8 cellular contexts compared by ENCODE assay signal in the genomic region with DNA sequence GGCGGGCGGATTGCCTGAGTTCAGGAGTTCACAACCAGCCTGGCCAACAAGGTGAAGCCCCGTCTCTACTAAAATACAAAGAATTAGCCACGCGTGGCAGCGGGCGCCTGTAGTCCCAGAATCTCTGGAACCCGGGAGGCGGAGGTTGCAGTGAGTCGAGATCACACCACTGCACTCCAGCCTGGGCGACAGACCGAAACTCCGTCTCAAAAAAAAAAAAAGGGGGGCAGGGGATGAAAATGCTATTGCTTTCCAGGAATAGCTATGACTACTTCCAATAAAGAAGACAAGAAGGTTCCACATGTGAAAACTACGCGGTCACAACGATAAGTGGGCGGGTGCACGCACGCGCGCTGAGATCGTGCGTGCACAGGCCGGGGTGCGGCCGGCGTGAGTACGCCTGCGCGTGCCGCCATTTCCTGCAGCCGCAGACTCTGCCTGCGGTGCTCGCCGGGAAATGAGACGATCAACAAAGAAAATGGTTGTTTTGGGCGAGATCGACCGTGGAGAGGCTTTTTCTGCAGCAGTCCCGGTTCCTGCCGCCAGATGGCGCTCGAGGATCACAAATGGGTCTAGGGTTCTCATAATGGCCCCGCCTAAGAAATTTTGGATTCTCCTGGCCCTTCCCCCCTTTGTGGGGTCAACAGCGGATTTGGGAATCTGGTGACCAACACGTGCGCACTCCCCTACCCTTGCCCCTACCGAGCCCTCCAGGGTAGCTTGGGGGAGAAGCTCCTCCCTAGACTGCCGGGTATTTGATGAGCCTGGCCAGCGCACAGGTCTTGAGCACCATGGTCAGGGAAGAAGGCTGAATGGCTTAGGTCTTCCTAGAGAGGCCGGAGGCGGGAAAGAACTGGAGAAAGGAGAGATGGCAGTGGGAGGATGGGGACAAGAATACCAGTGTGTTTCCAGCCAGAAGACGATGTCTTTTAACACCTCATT. TPM values are rescaled to one million over a fixed set of nuclear protein-coding genes. Genes with fewer than 3 reads are reported as not detected.
DNase-seq lines count a peak whose midpoint lies in the region; ATAC-seq and TF ChIP-seq lines count a peak whose summit lies in the region.

No MANE protein-coding gene starts in this region.

- H3K36me3 Mint-ChIP-seq in IgD-negative memory B cell = no peaks in the 10 kb centered on the region

- TF ChIP-seq POLR2A in erythroblast (IDR thresholded peaks at IDR 0.05; ENCODE audit: low read length) = no peak

- peaks cover 8% of the 10 kb centered on the region for H3K4me1 ChIP-seq in OCI-LY7 (ENCODE audit: insufficient read depth, low read length, poor library complexity, severe bottlenecking)

- H3K79me2 ChIP-seq in OCI-LY7 (ENCODE audit: insufficient read depth, low read depth, low read length) = no peaks in the 10 kb centered on the region

- H4K20me1 ChIP-seq in OCI-LY7 (ENCODE audit: insufficient read depth, low read length) = no peaks in the 10 kb centered on the region

- H3K9me2 ChIP-seq in OCI-LY7 (ENCODE audit: insufficient read depth, low read length) = no peaks in the 10 kb centered on the region

- no peaks in the 10 kb centered on the region for H3K9me3 ChIP-seq in OCI-LY7 (ENCODE audit: low read length)

- DNase-seq in DMS 273 (lab: John Stamatoyannopoulos, UW; ENCODE audit: unreplicated experiment) = peak; percentile 97
- peak; percentile 86 for DNase-seq in OCI-LY7 (ENCODE audit: low spot score)
- DNase-seq in activated T-cell treated with anti-CD3 and anti-CD28 coated beads for 48 hours (ENCODE audit: low read depth) = peak; percentile 82
- peak; percentile 89 to 91 for DNase-seq in erythroblast (lab: John Stamatoyannopoulos, UW)
- DNase-seq in mucosa of gallbladder (ENCODE audit: low spot score) = peak; percentile 93
- peak; percentile 93 for DNase-seq in stimulated activated CD8-positive, alpha-beta memory T cell treated with anti-CD3 and anti-CD28 coated beads, Interleukin-4, amount 100 ng/mL, for 48 hours

- POLR2A ChIA-PET in OCI-LY7 (lab: Charles Lee) = no interaction called here

- BruUV-seq in OCI-LY7 (replicated peaks; lab: Mats Ljungman, UMichigan) = no TSS peak

- H3K27ac Mint-ChIP-seq in IgD-negative memory B cell = peak overlapping the region; percentile 88 to 99 (median 93)

- peak; percentile 94 for ATAC-seq in GM21528 (IDR thresholded peaks at IDR 0.05; ENCODE audit: low FRiP score, unreplicated experiment)

- intact Hi-C loops in OCI-LY7 (cut with micrococcal nuclease; ENCODE audit: unreplicated experiment) = loop anchor here (5.0 kb wide), 1 partner anchor 549 kb away; no protein-coding TSS in a partner anchor

- H3K27me3 Mint-ChIP-seq in IgD-negative memory B cell = no peaks in the 10 kb centered on the region

- H2AFZ ChIP-seq in OCI-LY7 (ENCODE audit: low read length) = peak overlapping the region; percentile 94

- TF ChIP-seq CTCF in OCI-LY7 (conservative IDR thresholded peaks at IDR 0.05; ENCODE audit: low read length) = peak; percentile 75

- no peak overlapping the region for H3K27ac ChIP-seq in OCI-LY7 (ENCODE audit: low read depth, low read length, poor library complexity, severe bottlenecking)

- CTCF ChIA-PET in OCI-LY7 (lab: Charles Lee; ENCODE audit: unreplicated experiment) = no interaction called here

- peaks cover 4 to 5% (median 4%) of the 10 kb centered on the region in 3 donors for H3K4me1 Mint-ChIP-seq in IgD-negative memory B cell

- H3K9me3 Mint-ChIP-seq in IgD-negative memory B cell = peaks cover 0 to 2% (median 0%) of the 10 kb centered on the region in 3 donors

- peak overlapping the region; percentile 52 for H3K4me3 ChIP-seq in OCI-LY7 (ENCODE audit: low read depth, low read length, poor library complexity, severe bottlenecking)

- H3K4me2 ChIP-seq in OCI-LY7 (ENCODE audit: low read length) = peak overlapping the region; percentile 62

- H3K4me3 Mint-ChIP-seq in IgD-negative memory B cell = peak overlapping the region; percentile 76 to 96 (median 86)

- H3K36me3 ChIP-seq in OCI-LY7 (ENCODE audit: insufficient read depth, low read length) = no peaks in the 10 kb centered on the region

RNA-seq across cellular contexts. Expression of a gene that starts 35.1 kb away (rescaled TPM):
- polyA plus RNA-seq in IgD-negative memory B cell = 0.19 TPM
- not detected in 2 replicates for total RNA-seq in OCI-LY7 (2014; rRNA removed; shearing (Covaris generic))
- not detected in 2 replicates for total RNA-seq in OCI-LY7 (2022)
- not detected for total RNA-seq in mucosa of gallbladder
